Comparison of ENCODE assay signal across 15 cellular contexts in the genomic region with DNA sequence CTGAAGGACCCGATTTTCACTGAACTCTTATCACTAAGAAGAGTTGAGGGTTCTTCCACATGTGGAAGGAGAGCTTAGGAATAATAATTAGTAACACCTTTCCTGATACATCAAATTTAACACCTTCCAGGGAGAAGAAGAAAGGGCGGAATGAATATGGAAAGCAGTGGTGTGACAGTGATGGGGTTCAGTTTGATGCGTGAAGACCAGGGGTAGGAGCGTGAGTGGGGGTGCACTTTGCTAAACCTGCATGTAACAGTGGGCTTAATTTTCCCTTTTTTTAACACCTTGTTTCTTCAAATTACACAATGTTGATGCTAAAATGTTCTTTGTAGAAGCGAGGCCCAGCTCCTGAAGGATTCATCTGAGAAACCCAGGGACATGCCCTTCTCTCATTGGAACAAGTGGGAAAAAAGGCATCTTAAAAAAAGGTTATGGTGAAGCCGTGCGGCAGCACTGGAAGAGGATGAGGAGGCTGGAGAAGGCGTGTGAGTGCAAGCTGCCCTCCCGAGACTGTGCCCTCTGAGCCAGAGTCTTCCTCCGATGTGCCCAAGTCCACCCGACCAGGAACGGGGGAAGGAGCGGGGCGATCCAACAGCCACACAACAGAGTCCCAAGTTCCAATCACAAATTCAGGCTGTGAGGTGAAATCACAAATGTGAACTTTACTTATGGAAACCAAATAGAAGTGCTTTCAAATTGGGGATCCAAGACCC.
DNase-seq lines count a peak whose midpoint lies in the region; ATAC-seq and TF ChIP-seq lines count a peak whose summit lies in the region.
"Had no signal": no experiment of that assay in that cellular context is flagged by ENCODE, and none has a peak within 500 bp of the region (broad histone marks: within the 10 kb centered on the region; RNA-seq: fewer than 3 reads in every experiment).

No MANE protein-coding gene starts in this region.

- no peak overlapping the region for H2AFZ ChIP-seq in OCI-LY7 (ENCODE audit: low read length)

- H3K4me1 ChIP-seq in OCI-LY7 (ENCODE audit: insufficient read depth, low read length, poor library complexity, severe bottlenecking): peaks cover 82% of the 10 kb centered on the region

- BruUV-seq in OCI-LY7 (replicated peaks; lab: Mats Ljungman, UMichigan): no TSS peak

- no peaks in the 10 kb centered on the region for H3K27me3 Mint-ChIP-seq in activated CD4-positive, alpha-beta T cell treated with anti-CD3 and anti-CD28 coated beads for 36 hours
- peaks cover 14% of the 10 kb centered on the region for H3K27me3 Mint-ChIP-seq in endothelial cell (ENCODE audit: unreplicated experiment)

- no peak overlapping the region for H3K4me3 ChIP-seq in OCI-LY7 (ENCODE audit: low read depth, low read length, poor library complexity, severe bottlenecking)
- H3K4me3 ChIP-seq: pancreas, SJSA1 had no signal

- no peak for DNase-seq in activated CD4-positive, alpha-beta T cell treated with anti-CD3 and anti-CD28 coated beads for 36 hours
- DNase-seq in activated CD4-positive, alpha-beta T cell treated with anti-CD3 and anti-CD28 coated beads for 1 hour: no peak
- no peak for DNase-seq in OCI-LY7 (ENCODE audit: low spot score)
- no peak for DNase-seq in endothelial cell (ENCODE audit: low spot score)
- DNase-seq in stimulated activated effector memory CD8-positive, alpha-beta T cell treated with anti-CD3 and anti-CD28 coated beads, Interleukin-12 subunit alpha, Interleukin-12 subunit beta, amount 100 ng/mL, for 72 hours (ENCODE audit: low spot score in 2 of 2): no peak
- no peak for DNase-seq in NCI-H187 treated with DMSO at 0.1 percent for 48 hours (lab: John Stamatoyannopoulos, UW)
- no peak for DNase-seq in CD1c-positive myeloid dendritic cell (ENCODE audit: extremely low spot score)
- no peak for DNase-seq in COLO829 (ENCODE audit: low spot score)
- DNase-seq: erythroblast, GF-D8, Kasumi-1, NCI-H1417 treated with DMSO at 0.1 percent for 48 hours, NCI-H446 had no signal

- H3K36me3 Mint-ChIP-seq in activated CD4-positive, alpha-beta T cell treated with anti-CD3 and anti-CD28 coated beads for 36 hours (ENCODE audit: low read depth): peaks cover 15% of the 10 kb centered on the region
- H3K36me3 Mint-ChIP-seq in endothelial cell (ENCODE audit: low read depth, unreplicated experiment): peaks cover 7% of the 10 kb centered on the region
- H3K36me3 Mint-ChIP-seq in stimulated activated effector memory CD8-positive, alpha-beta T cell treated with anti-CD3 and anti-CD28 coated beads, Interleukin-12 subunit alpha, Interleukin-12 subunit beta, amount 100 ng/mL, for 72 hours: peaks cover 34% of the 10 kb centered on the region

- no peak overlapping the region for H3K27ac ChIP-seq in OCI-LY7 (ENCODE audit: low read depth, low read length, poor library complexity, severe bottlenecking)
- H3K27ac ChIP-seq: SJSA1 had no signal

- no peaks in the 10 kb centered on the region for H3K9me3 ChIP-seq in OCI-LY7 (ENCODE audit: low read length)
- H3K9me3 ChIP-seq: pancreas, SJSA1 had no signal

- no peaks in the 10 kb centered on the region for H4K20me1 ChIP-seq in OCI-LY7 (ENCODE audit: insufficient read depth, low read length)

- CTCF ChIA-PET in activated CD4-positive, alpha-beta T cell treated with anti-CD3 and anti-CD28 coated beads for 36 hours (lab: Charles Lee): interaction anchor here (1.0 to 4.7 kb wide), 4 partner anchors 10 to 73 kb away, joined by 3 to 20 read pairs (median 10); no protein-coding TSS in a partner anchor
- CTCF ChIA-PET in OCI-LY7 (lab: Charles Lee; ENCODE audit: unreplicated experiment): no interaction called here

- no peaks in the 10 kb centered on the region for H3K79me2 ChIP-seq in OCI-LY7 (ENCODE audit: insufficient read depth, low read depth, low read length)

- ATAC-seq in activated CD4-positive, alpha-beta T cell treated with anti-CD3 and anti-CD28 coated beads for 36 hours: no peak
- ATAC-seq in stimulated activated effector memory CD8-positive, alpha-beta T cell treated with anti-CD3 and anti-CD28 coated beads, Interleukin-12 subunit alpha, Interleukin-12 subunit beta, amount 100 ng/mL, for 72 hours: no peak
- ATAC-seq: pancreas had no signal

- peak overlapping the region; percentile 56 for H3K27ac Mint-ChIP-seq in activated CD4-positive, alpha-beta T cell treated with anti-CD3 and anti-CD28 coated beads for 36 hours
- H3K27ac Mint-ChIP-seq in endothelial cell (ENCODE audit: unreplicated experiment): no peak overlapping the region
- H3K27ac Mint-ChIP-seq in stimulated activated effector memory CD8-positive, alpha-beta T cell treated with anti-CD3 and anti-CD28 coated beads, Interleukin-12 subunit alpha, Interleukin-12 subunit beta, amount 100 ng/mL, for 72 hours: peak overlapping the region; percentile 68

- intact Hi-C loops in activated CD4-positive, alpha-beta T cell treated with anti-CD3 and anti-CD28 coated beads for 36 hours (cut with DNase I, micrococcal nuclease): loop anchor here (5.0 kb wide), 2 partner anchors 171 to 511 kb away; no protein-coding TSS in a partner anchor
- intact Hi-C loops in OCI-LY7 (cut with micrococcal nuclease; ENCODE audit: unreplicated experiment): no loop called here

- no peaks in the 10 kb centered on the region for H3K36me3 ChIP-seq in OCI-LY7 (ENCODE audit: insufficient read depth, low read length)
- H3K36me3 ChIP-seq: pancreas, SJSA1 had no signal

- H3K4me3 Mint-ChIP-seq in activated CD4-positive, alpha-beta T cell treated with anti-CD3 and anti-CD28 coated beads for 36 hours: no peak overlapping the region
- H3K4me3 Mint-ChIP-seq in endothelial cell (ENCODE audit: unreplicated experiment): peak overlapping the region; percentile 32
- no peak overlapping the region for H3K4me3 Mint-ChIP-seq in stimulated activated effector memory CD8-positive, alpha-beta T cell treated with anti-CD3 and anti-CD28 coated beads, Interleukin-12 subunit alpha, Interleukin-12 subunit beta, amount 100 ng/mL, for 72 hours

- H3K4me1 Mint-ChIP-seq in activated CD4-positive, alpha-beta T cell treated with anti-CD3 and anti-CD28 coated beads for 36 hours: peaks cover 62% of the 10 kb centered on the region
- peaks cover 31% of the 10 kb centered on the region for H3K4me1 Mint-ChIP-seq in endothelial cell (ENCODE audit: unreplicated experiment)
- peaks cover 63% of the 10 kb centered on the region for H3K4me1 Mint-ChIP-seq in stimulated activated effector memory CD8-positive, alpha-beta T cell treated with anti-CD3 and anti-CD28 coated beads, Interleukin-12 subunit alpha, Interleukin-12 subunit beta, amount 100 ng/mL, for 72 hours

- H3K9me3 Mint-ChIP-seq in activated CD4-positive, alpha-beta T cell treated with anti-CD3 and anti-CD28 coated beads for 36 hours (ENCODE audit: low read depth): no peaks in the 10 kb centered on the region
- no peaks in the 10 kb centered on the region for H3K9me3 Mint-ChIP-seq in endothelial cell (ENCODE audit: unreplicated experiment)
- H3K9me3 Mint-ChIP-seq in stimulated activated effector memory CD8-positive, alpha-beta T cell treated with anti-CD3 and anti-CD28 coated beads, Interleukin-12 subunit alpha, Interleukin-12 subunit beta, amount 100 ng/mL, for 72 hours: no peaks in the 10 kb centered on the region

- TF ChIP-seq CTCF in OCI-LY7 (conservative IDR thresholded peaks at IDR 0.05; ENCODE audit: low read length): no peak
- TF ChIP-seq CTCF in endothelial cell (IDR thresholded peaks at IDR 0.05; ENCODE audit: unreplicated experiment): no peak

- H3K4me2 ChIP-seq in OCI-LY7 (ENCODE audit: low read length): peak overlapping the region; percentile 82; the same call in 1 of the 2 replicates

- POLR2A ChIA-PET in activated CD4-positive, alpha-beta T cell treated with anti-CD3 and anti-CD28 coated beads for 36 hours (lab: Charles Lee): interaction anchor here (0.6 kb wide), 1 partner anchor 15 kb away, joined by 3 read pairs; no protein-coding TSS in a partner anchor
- POLR2A ChIA-PET in OCI-LY7 (lab: Charles Lee): interaction anchor here (1.0 to 1.3 kb wide), 3 partner anchors 14 to 50 kb away, joined by 3 to 5 read pairs (median 3); no protein-coding TSS in a partner anchor

- H3K9me2 ChIP-seq in OCI-LY7 (ENCODE audit: insufficient read depth, low read length): no peaks in the 10 kb centered on the region
